18 cellular contexts compared by ENCODE assay signal in genomic region chr3:18679226-18679625, GRCh38.
DNase-seq lines count a peak whose midpoint lies in the region; ATAC-seq lines count a peak whose summit lies in the region.
"Had no signal": no experiment of that assay in that cellular context is flagged by ENCODE, and none has a peak within 500 bp of the region (broad histone marks: within the 10 kb centered on the region; RNA-seq: fewer than 3 reads in every experiment).

No MANE protein-coding gene starts in this region.

- peaks cover 22% of the 10 kb centered on the region for H3K9me3 Mint-ChIP-seq in activated CD4-positive, alpha-beta T cell treated with anti-CD3 and anti-CD28 coated beads, Interleukin-2, amount 10 ng/mL, durations not matched to agents 7 days and 5 days
- H3K9me3 Mint-ChIP-seq in activated naive CD8-positive, alpha-beta T cell treated with anti-CD3 and anti-CD28 coated beads, Interleukin-2, amount 50 U/mL, for 24 hours, result peaks cover 12% of the 10 kb centered on the region

- POLR2A ChIA-PET in activated CD4-positive, alpha-beta T cell treated with anti-CD3 and anti-CD28 coated beads, Interleukin-2, amount 10 ng/mL, durations not matched to agents 7 days and 5 days (lab: Charles Lee), result interaction anchor here (0.7 to 0.8 kb wide), 2 partner anchors 29 to 236 kb away, joined by 3 to 6 read pairs; no protein-coding TSS in a partner anchor

- CTCF ChIA-PET in activated CD4-positive, alpha-beta T cell treated with anti-CD3 and anti-CD28 coated beads, Interleukin-2, amount 10 ng/mL, durations not matched to agents 7 days and 5 days (lab: Charles Lee), result interaction anchor here (0.6 to 1.8 kb wide), 15 partner anchors 10 to 1426 kb away, joined by 3 to 12 read pairs (median 3); no protein-coding TSS in a partner anchor

- H3K27ac Mint-ChIP-seq in activated CD4-positive, alpha-beta T cell treated with anti-CD3 and anti-CD28 coated beads, Interleukin-2, amount 10 ng/mL, durations not matched to agents 7 days and 5 days, result peak overlapping the region; percentile 98
- H3K27ac Mint-ChIP-seq in activated naive CD8-positive, alpha-beta T cell treated with anti-CD3 and anti-CD28 coated beads, Interleukin-2, amount 50 U/mL, for 24 hours, result peak overlapping the region; percentile 87

- peak overlapping the region; percentile 64 for H3K4me3 Mint-ChIP-seq in activated CD4-positive, alpha-beta T cell treated with anti-CD3 and anti-CD28 coated beads, Interleukin-2, amount 10 ng/mL, durations not matched to agents 7 days and 5 days
- H3K4me3 Mint-ChIP-seq in activated naive CD8-positive, alpha-beta T cell treated with anti-CD3 and anti-CD28 coated beads, Interleukin-2, amount 50 U/mL, for 24 hours, result peak overlapping the region; percentile 68

- peaks cover 78% of the 10 kb centered on the region for H3K4me1 Mint-ChIP-seq in activated CD4-positive, alpha-beta T cell treated with anti-CD3 and anti-CD28 coated beads, Interleukin-2, amount 10 ng/mL, durations not matched to agents 7 days and 5 days
- peaks cover 77% of the 10 kb centered on the region for H3K4me1 Mint-ChIP-seq in activated naive CD8-positive, alpha-beta T cell treated with anti-CD3 and anti-CD28 coated beads, Interleukin-2, amount 50 U/mL, for 24 hours

- peak; percentile 76 for ATAC-seq in activated naive CD8-positive, alpha-beta T cell treated with anti-CD3 and anti-CD28 coated beads, Interleukin-2, amount 50 U/mL, for 24 hours
- ATAC-seq: left lobe of liver had no signal

- DNase-seq in activated T-cell treated with anti-CD3 and anti-CD28 coated beads for 24 hours (ENCODE audit: low read depth) (peak; percentile 37), 8988T (no peak), NCI-H1436 (lab: John Stamatoyannopoulos, UW) (no peak), LoVo (ENCODE audit: low spot score) (no peak)
- DNase-seq in activated T-cell treated with anti-CD3 and anti-CD28 coated beads, Interleukin-2, amount 50 U/mL, for 1 hour, result no peak
- peak; percentile 66 for DNase-seq in activated CD4-positive, alpha-beta T cell treated with anti-CD3 and anti-CD28 coated beads, Interleukin-2, amount 10 ng/mL, durations not matched to agents 7 days and 5 days
- no peak for DNase-seq in activated naive CD8-positive, alpha-beta T cell treated with anti-CD3 and anti-CD28 coated beads, Interleukin-2, amount 50 U/mL, for 24 hours
- peak; percentile 58 for DNase-seq in stimulated activated CD8-positive, alpha-beta memory T cell treated with anti-CD3 and anti-CD28 coated beads, Interleukin-4, amount 100 ng/mL, for 48 hours
- DNase-seq: amygdala, foreskin fibroblast, MM.1S, NCI-H1930, NCI-H510A treated with DMSO at 0.1 percent for 48 hours, ovary, SIG-M5, sigmoid colon, stomach had no signal

- H3K27me3 Mint-ChIP-seq in activated CD4-positive, alpha-beta T cell treated with anti-CD3 and anti-CD28 coated beads, Interleukin-2, amount 10 ng/mL, durations not matched to agents 7 days and 5 days, result no peaks in the 10 kb centered on the region
- H3K27me3 Mint-ChIP-seq in activated naive CD8-positive, alpha-beta T cell treated with anti-CD3 and anti-CD28 coated beads, Interleukin-2, amount 50 U/mL, for 24 hours, result no peaks in the 10 kb centered on the region

- peaks cover 37% of the 10 kb centered on the region for H3K36me3 Mint-ChIP-seq in activated CD4-positive, alpha-beta T cell treated with anti-CD3 and anti-CD28 coated beads, Interleukin-2, amount 10 ng/mL, durations not matched to agents 7 days and 5 days (ENCODE audit: low read depth)
- peaks cover 6% of the 10 kb centered on the region for H3K36me3 Mint-ChIP-seq in activated naive CD8-positive, alpha-beta T cell treated with anti-CD3 and anti-CD28 coated beads, Interleukin-2, amount 50 U/mL, for 24 hours (ENCODE audit: low read depth)

Comparison
In these comparisons a context has a peak if more than half of its experiments do, and no peak if none do; other contexts are left out.
1. DNase-seq: peak in activated T-cell treated with anti-CD3 and anti-CD28 coated beads for 24 hours (single experiment), activated CD4-positive, alpha-beta T cell treated with anti-CD3 and anti-CD28 coated beads, Interleukin-2, amount 10 ng/mL, durations not matched to agents 7 days and 5 days (single experiment) and stimulated activated CD8-positive, alpha-beta memory T cell treated with anti-CD3 and anti-CD28 coated beads, Interleukin-4, amount 100 ng/mL, for 48 hours (single experiment); none in activated T-cell treated with anti-CD3 and anti-CD28 coated beads, Interleukin-2, amount 50 U/mL, for 1 hour (single experiment), activated naive CD8-positive, alpha-beta T cell treated with anti-CD3 and anti-CD28 coated beads, Interleukin-2, amount 50 U/mL, for 24 hours (single experiment), 8988T (single experiment), NCI-H1436 (single experiment) and LoVo (single experiment).